10 cellular contexts compared by ENCODE assay signal in genomic region chr9:106861585-106862114, GRCh38. TPM values are rescaled to one million over a fixed set of nuclear protein-coding genes. Genes with fewer than 3 reads are reported as not detected.
A peak's percentile ranks its signal among the peaks of the same experiment; 100 is the strongest.
DNase-seq lines count a peak whose midpoint lies in the region; ATAC-seq and TF ChIP-seq lines count a peak whose summit lies in the region.
"Had no signal": no experiment of that assay in that cellular context is flagged by ENCODE, and none has a peak within 500 bp of the region (broad histone marks: within the 10 kb centered on the region; RNA-seq: fewer than 3 reads in every experiment).

No MANE protein-coding gene starts in this region.

- 0 to 1% (median 1%) methylated on average over 15 of the region's 15 CpGs for WGBS in heart left ventricle, 4 donors

- H3K27ac ChIP-seq in heart left ventricle: peak overlapping the region in 11 of 12 donors; percentile 81 to 95 (median 88)
- H3K27ac ChIP-seq in duodenal mucosa (ENCODE audit: low read depth, low read length): no peak overlapping the region
- peak overlapping the region; percentile 86 for H3K27ac ChIP-seq in muscle layer of duodenum (ENCODE audit: low read length)
- H3K27ac ChIP-seq in uterus: peak overlapping the region; percentile 91 to 94

- ATAC-seq in heart left ventricle: no peak
- no peak for ATAC-seq in Right ventricle myocardium inferior
- no peak for ATAC-seq in GM18868 (IDR thresholded peaks at IDR 0.05; ENCODE audit: unreplicated experiment)

- H3K4me1 ChIP-seq in heart left ventricle (peaks cover 0 to 19% (median 6%) of the 10 kb centered on the region in 12 donors), duodenal mucosa (ENCODE audit: control insufficient read depth in 1 of 2, insufficient read depth in 2 of 2, low read length in 2 of 2) (peaks cover 7 to 12% of the 10 kb centered on the region in 2 donors), muscle layer of duodenum (ENCODE audit: control insufficient read depth in 1 of 2, insufficient read depth in 2 of 2, low read length in 2 of 2) (peaks cover 0 to 8% of the 10 kb centered on the region in 2 donors), uterus (no peaks in the 10 kb centered on the region)

- H3K9me3 ChIP-seq in heart left ventricle (no peaks in the 10 kb centered on the region), duodenal mucosa (ENCODE audit: control insufficient read depth in 1 of 2, low read length in 2 of 2) (no peaks in the 10 kb centered on the region), muscle layer of duodenum (ENCODE audit: control insufficient read depth in 1 of 2, low read length in 2 of 2) (no peaks in the 10 kb centered on the region), uterus (no peaks in the 10 kb centered on the region)

- TF ChIP-seq POLR2A in heart left ventricle (IDR thresholded peaks at IDR 0.05) (no peak), uterus (IDR thresholded peaks at IDR 0.05) (no peak)

- H3K9me3 Mint-ChIP-seq in T-helper 2 cell treated with Interferon-gamma antibody and Interleukin-4, amounts not matched to agents 5 μg/mL and 100 μg/mL, for 36 hours: no peaks in the 10 kb centered on the region

- peak overlapping the region; percentile 43 to 57 for H3K9ac ChIP-seq in duodenal mucosa (ENCODE audit: low read depth in 1 of 2, low read length in 2 of 2)

- TF ChIP-seq CTCF in heart left ventricle (IDR thresholded peaks at IDR 0.05) (peak in 2 of 12 donors; percentile 4 to 6), uterus (IDR thresholded peaks at IDR 0.05) (no peak)

- H3K4me3 ChIP-seq in heart left ventricle (peak overlapping the region; percentile 58 to 96 (median 78)), duodenal mucosa (ENCODE audit: low read depth in 1 of 2, low read length in 2 of 2) (peak overlapping the region; percentile 88 to 93), muscle layer of duodenum (ENCODE audit: low read depth in 1 of 2, low read length in 2 of 2) (peak overlapping the region; percentile 77 to 92), uterus (peak overlapping the region; percentile 80)

- no peak overlapping the region for H3K27ac Mint-ChIP-seq in T-helper 2 cell treated with Interferon-gamma antibody and Interleukin-4, amounts not matched to agents 5 μg/mL and 100 μg/mL, for 36 hours

- H3K27me3 Mint-ChIP-seq in T-helper 2 cell treated with Interferon-gamma antibody and Interleukin-4, amounts not matched to agents 5 μg/mL and 100 μg/mL, for 36 hours (ENCODE audit: low read depth): peaks cover 75% of the 10 kb centered on the region

- H3K27me3 ChIP-seq in heart left ventricle (peaks cover 0 to 37% (median 0%) of the 10 kb centered on the region in 9 donors), duodenal mucosa (ENCODE audit: control insufficient read depth in 1 of 2, insufficient read depth in 2 of 2, low read length in 2 of 2) (peaks cover 0 to 14% of the 10 kb centered on the region in 2 donors), muscle layer of duodenum (ENCODE audit: low read depth, low read length) (no peaks in the 10 kb centered on the region), uterus (no peaks in the 10 kb centered on the region)

- intact Hi-C loops in heart left ventricle (cut with DNase I): loop anchor here in 8 of 10 donors (2.0 to 10.0 kb wide), 18 partner anchors 59 to 959 kb away; no protein-coding TSS in a partner anchor
- intact Hi-C loops in Right ventricle myocardium inferior (cut with DNase I): loop anchor here (5.0 to 10.0 kb wide), 8 partner anchors 101 to 959 kb away; no protein-coding TSS in a partner anchor
- intact Hi-C loops in uterus (cut with DNase I; ENCODE audit: low total_unique reads): no loop called here

- DNase-seq in heart left ventricle: no peak
- no peak for DNase-seq in Right ventricle myocardium inferior (ENCODE audit: missing footprints)
- DNase-seq in uterus: no peak
- no peak for DNase-seq in activated CD8-positive, alpha-beta memory T cell treated with anti-CD3 and anti-CD28 coated beads for 24 hours
- no peak for DNase-seq in T-helper 2 cell treated with Interferon-gamma antibody and Interleukin-4, amounts not matched to agents 5 μg/mL and 100 μg/mL, for 36 hours (ENCODE audit: low spot score)
- DNase-seq: SHP77 treated with DMSO at 0.1 percent for 48 hours; stimulated activated CD4-positive, alpha-beta T cell treated with anti-CD3 and anti-CD28 coated beads, Interleukin-2, amount 100 ng/mL, for 24 hours had no signal

- no peaks in the 10 kb centered on the region for H3K36me3 ChIP-seq in heart left ventricle
- H3K36me3 ChIP-seq in duodenal mucosa (ENCODE audit: control insufficient read depth in 1 of 2, insufficient read depth in 2 of 2, low read length in 2 of 2): no peaks in the 10 kb centered on the region
- no peaks in the 10 kb centered on the region for H3K36me3 ChIP-seq in muscle layer of duodenum (ENCODE audit: control insufficient read depth in 1 of 2, insufficient read depth in 2 of 2, low read length in 2 of 2)
- H3K36me3 ChIP-seq in uterus: no peaks in the 10 kb centered on the region

- H3K4me1 Mint-ChIP-seq in T-helper 2 cell treated with Interferon-gamma antibody and Interleukin-4, amounts not matched to agents 5 μg/mL and 100 μg/mL, for 36 hours (ENCODE audit: low read depth): peaks cover 9% of the 10 kb centered on the region

- H3K4me3 Mint-ChIP-seq in T-helper 2 cell treated with Interferon-gamma antibody and Interleukin-4, amounts not matched to agents 5 μg/mL and 100 μg/mL, for 36 hours: no peak overlapping the region

- no peaks in the 10 kb centered on the region for H3K36me3 Mint-ChIP-seq in T-helper 2 cell treated with Interferon-gamma antibody and Interleukin-4, amounts not matched to agents 5 μg/mL and 100 μg/mL, for 36 hours (ENCODE audit: low read depth)

RNA-seq across cellular contexts. Expression of gene ZNF462, which starts 1.3 kb away (rescaled TPM):
- 10 to 100 TPM; 16.8 to 51.3 (median 31.5) TPM for total RNA-seq in heart left ventricle
- 1 to 10 TPM; 5.3 to 8.3 TPM for polyA plus RNA-seq in heart left ventricle
- total RNA-seq in Right ventricle myocardium inferior: 21.1 TPM
- 100 to 1,000 TPM in 1 of 4 donors, 10 to 100 TPM in 3; 18.2 to 136 (median 60.1) TPM for total RNA-seq in uterus
